ENCODE assay signal across 14 cellular contexts in the genomic region with DNA sequence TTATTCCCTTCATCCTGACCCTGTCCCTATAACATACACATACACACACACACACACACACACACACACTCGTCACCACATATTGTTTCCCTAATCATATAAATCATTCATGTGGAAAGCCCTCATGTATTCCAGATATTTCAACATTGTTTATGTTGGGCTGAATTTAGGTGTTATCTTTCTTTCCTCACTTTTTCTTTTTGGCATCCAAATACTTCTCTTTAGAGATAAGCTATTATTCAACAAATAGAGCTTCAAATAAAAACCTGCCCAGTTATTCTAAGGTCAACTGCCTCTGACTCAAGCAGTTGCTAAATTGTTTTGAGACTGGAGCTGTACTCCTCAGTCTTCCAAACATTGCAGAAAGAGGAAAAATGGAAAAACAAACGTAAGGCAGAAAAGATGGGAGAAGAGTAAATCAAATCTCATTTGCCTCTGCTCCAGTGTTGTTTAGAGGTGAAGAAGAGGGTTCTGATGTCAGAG.
DNase-seq lines count a peak whose midpoint lies in the region; ATAC-seq, FAIRE-seq and TF ChIP-seq lines count a peak whose summit lies in the region.
"Had no signal": no experiment of that assay in that cellular context is flagged by ENCODE, and none has a peak within 500 bp of the region (broad histone marks: within the 10 kb centered on the region; RNA-seq: fewer than 3 reads in every experiment).

No MANE protein-coding gene starts in this region.

- 10 to 16% methylated on average over 2 of the region's 2 CpGs for WGBS in body of pancreas, 2 donors

- H3K4me1 ChIP-seq in HEK293 (ENCODE audit: control insufficient read depth, insufficient read depth, low read length) (peaks cover 9% of the 10 kb centered on the region), body of pancreas (peaks cover 37% of the 10 kb centered on the region), subcutaneous abdominal adipose tissue (ENCODE audit: control insufficient read depth in 5 of 5, insufficient read depth in 5 of 5, low read length in 5 of 5) (peaks cover 4 to 28% (median 10%) of the 10 kb centered on the region in 5 donors)
- H3K4me1 ChIP-seq: BLaER1 treated with 17β-estradiol and CSF1 and Interleukin-3, amounts not matched to agents 10 nM and 100 nM; HAP-1 had no signal

- no peaks in the 10 kb centered on the region for H3K9me3 ChIP-seq in HEK293 (ENCODE audit: control insufficient read depth, insufficient read depth, low read depth, low read length)
- H3K9me3 ChIP-seq in body of pancreas = no peaks in the 10 kb centered on the region
- H3K9me3 ChIP-seq in subcutaneous abdominal adipose tissue (ENCODE audit: control insufficient read depth in 5 of 5, low read length in 5 of 5) = no peaks in the 10 kb centered on the region
- H3K9me3 ChIP-seq: HAP-1 had no signal

- TF ChIP-seq POLR2A in body of pancreas (IDR thresholded peaks at IDR 0.05) (no peak), GM12892 (IDR thresholded peaks at IDR 0.05; ENCODE audit: low read depth, low read length) (no peak)

- ATAC-seq in body of pancreas (peak; percentile 66), left ventricle myocardium superior (peak; percentile 74), HG03457 (IDR thresholded peaks at IDR 0.05; ENCODE audit: unreplicated experiment) (no peak)

- H3K4me3 ChIP-seq in HEK293 (ENCODE audit: low read depth, low read length) (no peak overlapping the region), body of pancreas (no peak overlapping the region), subcutaneous abdominal adipose tissue (ENCODE audit: low read depth in 1 of 5, low read length in 5 of 5) (no peak overlapping the region)
- H3K4me3 ChIP-seq: BLaER1 treated with 17β-estradiol and CSF1 and Interleukin-3, amounts not matched to agents 10 nM and 100 nM; HAP-1; hepatocyte; lung had no signal

- no peak for FAIRE-seq in GM12892 (lab: Jason Lieb, UNC)

- TF ChIP-seq CTCF in HEK293 (tag by site-specific recombination; IDR thresholded peaks at IDR 0.05) (no peak), body of pancreas (IDR thresholded peaks at IDR 0.05) (no peak)

- H3K27me3 ChIP-seq in body of pancreas (no peaks in the 10 kb centered on the region), subcutaneous abdominal adipose tissue (ENCODE audit: control insufficient read depth in 5 of 5, insufficient read depth in 4 of 5, low read length in 5 of 5) (no peaks in the 10 kb centered on the region)
- H3K27me3 ChIP-seq: BLaER1 treated with 17β-estradiol and CSF1 and Interleukin-3, amounts not matched to agents 10 nM and 100 nM; hepatocyte had no signal

- no peak for DNase-seq in body of pancreas
- no peak for DNase-seq in left ventricle myocardium superior
- DNase-seq in GM12892 (ENCODE audit: insufficient read length) = no peak
- no peak for DNase-seq in epidermal melanocyte (ENCODE audit: insufficient read length, low spot score)
- no peak for DNase-seq in head of caudate nucleus
- DNase-seq: activated B cell treated with CpG ODN at 0.5 μM for 24 hours; stimulated activated CD4-positive, alpha-beta T cell treated with anti-CD3 and anti-CD28 coated beads, Interleukin-2, amount 100 ng/mL, for 24 hours had no signal

- POLR2A ChIA-PET in HEK293 (lab: Yijun Ruan, JAX) = interaction anchor here (1.0 kb wide), 1 partner anchor 10 kb away, joined by 3 read pairs; no protein-coding TSS in a partner anchor

- no peaks in the 10 kb centered on the region for H3K36me3 ChIP-seq in HEK293 (ENCODE audit: control insufficient read depth in 2 of 2, insufficient read depth in 1 of 2, low read length in 2 of 2)
- H3K36me3 ChIP-seq in body of pancreas (replicated peaks in 1 of 2; ENCODE audit: insufficient read depth in 1 of 2, low read depth in 2 of 2) = no peaks in the 10 kb centered on the region
- no peaks in the 10 kb centered on the region for H3K36me3 ChIP-seq in subcutaneous abdominal adipose tissue (ENCODE audit: control insufficient read depth in 5 of 5, insufficient read depth in 5 of 5, low read length in 5 of 5)
- H3K36me3 ChIP-seq: BLaER1 treated with 17β-estradiol and CSF1 and Interleukin-3, amounts not matched to agents 10 nM and 100 nM; HAP-1 had no signal

- peak overlapping the region in 1 of 5 donors; percentile 8 for H3K9ac ChIP-seq in subcutaneous abdominal adipose tissue (ENCODE audit: low read length in 5 of 5)
- H3K9ac ChIP-seq: BLaER1 treated with 17β-estradiol and CSF1 and Interleukin-3, amounts not matched to agents 10 nM and 100 nM had no signal

- H3K27ac ChIP-seq in HEK293 (ENCODE audit: extremely low read depth, low read depth, low read length) (peak overlapping the region; percentile 43; the same call in 1 of the 2 replicates), body of pancreas (peak overlapping the region in 3 of 4 donors; percentile 15 to 59 (median 47)), subcutaneous abdominal adipose tissue (ENCODE audit: low read depth, low read length) (peak overlapping the region; percentile 68)
- H3K27ac ChIP-seq: BLaER1 treated with 17β-estradiol and CSF1 and Interleukin-3, amounts not matched to agents 10 nM and 100 nM; hepatocyte had no signal

- CTCF ChIA-PET in HEK293 (lab: Yijun Ruan, JAX) = interaction anchor here (0.7 to 0.8 kb wide), 2 partner anchors 42 to 98 kb away, joined by 4 to 5 read pairs; no protein-coding TSS in a partner anchor

- intact Hi-C loops in body of pancreas (cut with DNase I) = no loop called here
- intact Hi-C loops in left ventricle myocardium superior (cut with micrococcal nuclease) = no loop called here
- intact Hi-C loops in head of caudate nucleus (cut with DNase I) = no loop called here

TF ChIP-seq in HEK293, 187 proteins besides CTCF, POLR2A, EP300 and RAD21 (continues in another document):
- TF ChIP-seq, protein P1, sequence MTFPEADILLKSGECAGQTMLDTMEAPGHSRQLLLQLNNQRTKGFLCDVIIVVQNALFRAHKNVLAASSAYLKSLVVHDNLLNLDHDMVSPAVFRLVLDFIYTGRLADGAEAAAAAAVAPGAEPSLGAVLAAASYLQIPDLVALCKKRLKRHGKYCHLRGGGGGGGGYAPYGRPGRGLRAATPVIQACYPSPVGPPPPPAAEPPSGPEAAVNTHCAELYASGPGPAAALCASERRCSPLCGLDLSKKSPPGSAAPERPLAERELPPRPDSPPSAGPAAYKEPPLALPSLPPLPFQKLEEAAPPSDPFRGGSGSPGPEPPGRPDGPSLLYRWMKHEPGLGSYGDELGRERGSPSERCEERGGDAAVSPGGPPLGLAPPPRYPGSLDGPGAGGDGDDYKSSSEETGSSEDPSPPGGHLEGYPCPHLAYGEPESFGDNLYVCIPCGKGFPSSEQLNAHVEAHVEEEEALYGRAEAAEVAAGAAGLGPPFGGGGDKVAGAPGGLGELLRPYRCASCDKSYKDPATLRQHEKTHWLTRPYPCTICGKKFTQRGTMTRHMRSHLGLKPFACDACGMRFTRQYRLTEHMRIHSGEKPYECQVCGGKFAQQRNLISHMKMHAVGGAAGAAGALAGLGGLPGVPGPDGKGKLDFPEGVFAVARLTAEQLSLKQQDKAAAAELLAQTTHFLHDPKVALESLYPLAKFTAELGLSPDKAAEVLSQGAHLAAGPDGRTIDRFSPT (tag by site-specific recombination; IDR thresholded peaks at IDR 0.05) = peak; percentile 54; the same call in 1 of the 2 replicates
- peak; percentile 78 for TF ChIP-seq ZNF558 (tag by site-specific recombination; IDR thresholded peaks at IDR 0.05)
- TF ChIP-seq ZEB2 (tag by site-specific recombination; IDR thresholded peaks at IDR 0.05) = peak; percentile 77
- peak; percentile 32; the same call in 1 of the 2 replicates for TF ChIP-seq ZNF366 (tag by site-specific recombination; conservative IDR thresholded peaks at IDR 0.05)
- TF ChIP-seq, protein P2, sequence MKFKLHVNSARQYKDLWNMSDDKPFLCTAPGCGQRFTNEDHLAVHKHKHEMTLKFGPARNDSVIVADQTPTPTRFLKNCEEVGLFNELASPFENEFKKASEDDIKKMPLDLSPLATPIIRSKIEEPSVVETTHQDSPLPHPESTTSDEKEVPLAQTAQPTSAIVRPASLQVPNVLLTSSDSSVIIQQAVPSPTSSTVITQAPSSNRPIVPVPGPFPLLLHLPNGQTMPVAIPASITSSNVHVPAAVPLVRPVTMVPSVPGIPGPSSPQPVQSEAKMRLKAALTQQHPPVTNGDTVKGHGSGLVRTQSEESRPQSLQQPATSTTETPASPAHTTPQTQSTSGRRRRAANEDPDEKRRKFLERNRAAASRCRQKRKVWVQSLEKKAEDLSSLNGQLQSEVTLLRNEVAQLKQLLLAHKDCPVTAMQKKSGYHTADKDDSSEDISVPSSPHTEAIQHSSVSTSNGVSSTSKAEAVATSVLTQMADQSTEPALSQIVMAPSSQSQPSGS (tag by site-specific recombination; IDR thresholded peaks at IDR 0.05; ENCODE audit: low read depth) = peak; percentile 20; the same call in 1 of the 2 replicates
- TF ChIP-seq ZNF621 (tag by site-specific recombination; IDR thresholded peaks at IDR 0.05) = no peak
- peak; percentile 72 for TF ChIP-seq KLF10 (tag by site-specific recombination; IDR thresholded peaks at IDR 0.05)
- peak; percentile 77 for TF ChIP-seq ZBTB1 (tag by site-specific recombination; IDR thresholded peaks at IDR 0.05)
- TF ChIP-seq, protein P3, sequence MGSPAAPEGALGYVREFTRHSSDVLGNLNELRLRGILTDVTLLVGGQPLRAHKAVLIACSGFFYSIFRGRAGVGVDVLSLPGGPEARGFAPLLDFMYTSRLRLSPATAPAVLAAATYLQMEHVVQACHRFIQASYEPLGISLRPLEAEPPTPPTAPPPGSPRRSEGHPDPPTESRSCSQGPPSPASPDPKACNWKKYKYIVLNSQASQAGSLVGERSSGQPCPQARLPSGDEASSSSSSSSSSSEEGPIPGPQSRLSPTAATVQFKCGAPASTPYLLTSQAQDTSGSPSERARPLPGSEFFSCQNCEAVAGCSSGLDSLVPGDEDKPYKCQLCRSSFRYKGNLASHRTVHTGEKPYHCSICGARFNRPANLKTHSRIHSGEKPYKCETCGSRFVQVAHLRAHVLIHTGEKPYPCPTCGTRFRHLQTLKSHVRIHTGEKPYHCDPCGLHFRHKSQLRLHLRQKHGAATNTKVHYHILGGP (tag by site-specific recombination; IDR thresholded peaks at IDR 0.05) = peak; percentile 85
- 0 out of 2 replicates have a peak, but pooled peaks have one; percentile 40 for TF ChIP-seq SCRT1 (tag by site-specific recombination; IDR thresholded peaks at IDR 0.05; ENCODE audit: borderline replicate concordance)
